ENCODE assay signal across 18 cellular contexts in the genomic region with DNA sequence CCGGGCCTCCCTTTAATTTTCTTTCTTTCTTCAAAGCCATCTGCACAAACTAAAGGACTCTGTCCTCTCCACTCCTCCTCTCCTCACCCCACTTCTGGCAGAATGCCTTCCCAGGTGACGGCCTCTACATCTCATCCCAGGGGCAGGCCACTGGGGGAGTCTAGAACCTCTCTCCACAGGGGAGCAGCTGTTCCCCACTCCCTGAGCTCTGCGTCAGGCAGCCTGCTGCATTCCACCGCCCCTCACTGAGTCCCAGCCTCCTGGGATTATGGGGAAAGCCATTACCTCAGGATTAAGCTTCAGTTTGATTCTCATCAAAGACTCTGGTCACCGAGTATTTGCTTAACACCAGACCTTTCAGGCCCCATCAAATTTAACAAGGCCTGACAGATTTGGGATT.
"Had no signal": no experiment of that assay in that cellular context is flagged by ENCODE, and none has a peak within 500 bp of the region (broad histone marks: within the 10 kb centered on the region; RNA-seq: fewer than 3 reads in every experiment).

No MANE protein-coding gene starts in this region.

- H3K36me3 ChIP-seq: adrenal gland, colonic mucosa, esophagus muscularis mucosa, left ventricle myocardium inferior, tibial nerve, uterus had no signal

- ATAC-seq: activated CD8-positive, alpha-beta T cell treated with anti-CD3 and anti-CD28 coated beads, Interleukin-2, amount 10 ng/mL, durations not matched to agents 7 days and 5 days; mucosa of descending colon; naive thymus-derived CD4-positive, alpha-beta T cell; stimulated activated naive B cell treated with anti-CD40 and anti-IgM and Interleukin-4, amounts not matched to agents 10 μg/mL and 1 μg/mL and 100 μg/mL, for 72 hours had no signal

- H3K4me3 ChIP-seq: adrenal gland, colonic mucosa, esophagus muscularis mucosa, hepatocyte, left ventricle myocardium inferior, mucosa of descending colon, tibial nerve, uterus had no signal

- FAIRE-seq: kidney had no signal

- H3K4me1 ChIP-seq: adrenal gland, colonic mucosa, tibial nerve, uterus had no signal

- H3K9me3 ChIP-seq: adrenal gland, colonic mucosa, esophagus muscularis mucosa, left ventricle myocardium inferior, mucosa of descending colon, tibial nerve, uterus had no signal

- DNase-seq: activated B cell treated with CpG ODN at 0.5 μM for 24 hours; activated CD4-positive, alpha-beta T cell treated with anti-CD3 and anti-CD28 coated beads for 48 hours; activated CD8-positive, alpha-beta memory T cell treated with anti-CD3 and anti-CD28 coated beads, Interleukin-2, amount 50 U/mL, for 4 hours; activated CD8-positive, alpha-beta T cell treated with anti-CD3 and anti-CD28 coated beads, Interleukin-2, amount 10 ng/mL, durations not matched to agents 7 days and 5 days; activated effector memory CD4-positive, alpha-beta T cell treated with anti-CD3 and anti-CD28 coated beads, Interleukin-2, amount 50 U/mL, for 16 hours; activated T-cell treated with anti-CD3 and anti-CD28 coated beads, Interleukin-2, amount 50 U/mL, for 48 hours; adrenal gland; colonic mucosa; kidney; left ventricle myocardium inferior; mucosa of descending colon; naive thymus-derived CD4-positive, alpha-beta T cell; stimulated activated CD4-positive, alpha-beta T cell treated with anti-CD3 and anti-CD28 coated beads, Interleukin-4, amount 100 ng/mL, for 1 hour; stimulated activated naive B cell treated with anti-CD40 and anti-IgM and Interleukin-4, amounts not matched to agents 10 μg/mL and 1 μg/mL and 100 μg/mL, for 72 hours; uterus had no signal

- H2AFZ ChIP-seq: hepatocyte had no signal

- H3K4me2 ChIP-seq: hepatocyte had no signal

- H3K27ac ChIP-seq: adrenal gland, colonic mucosa, esophagus muscularis mucosa, hepatocyte, left ventricle myocardium inferior, tibial nerve, uterus had no signal

- H3K79me2 ChIP-seq: hepatocyte had no signal

- H3K27me3 ChIP-seq: adrenal gland, colonic mucosa, tibial nerve, uterus had no signal
